ENCODE assay signal across 22 cellular contexts in genomic region chr2:217219141-217219505, GRCh38.
"Had no signal": no experiment of that assay in that cellular context is flagged by ENCODE, and none has a peak within 500 bp of the region (broad histone marks: within the 10 kb centered on the region; RNA-seq: fewer than 3 reads in every experiment).

No MANE protein-coding gene starts in this region.

- H3K4me2 ChIP-seq: neural progenitor cell had no signal

- ATAC-seq: activated naive CD4-positive, alpha-beta T cell treated with anti-CD3 and anti-CD28 coated beads, Interleukin-2, amount 50 U/mL, for 72 hours; activated T-cell treated with anti-CD3 and anti-CD28 coated beads, Interleukin-2, amount 50 U/mL, for 72 hours; esophagus mucosa; mucosa of descending colon; stimulated activated naive CD8-positive, alpha-beta T cell treated with anti-CD3 and anti-CD28 coated beads, Interleukin-15, amount 100 ng/mL, for 72 hours had no signal

- H3K9ac ChIP-seq: neural progenitor cell had no signal

- DNase-seq: activated B cell treated with CpG ODN at 0.5 μM for 24 hours; activated CD4-positive, alpha-beta T cell treated with anti-CD3 and anti-CD28 coated beads, Interleukin-2, amount 10 ng/mL, durations not matched to agents 7 days and 5 days; activated gamma-delta T cell treated with Interleukin-2 at 50 U/mL for 16 hours; activated T-cell treated with anti-CD3 and anti-CD28 coated beads, Interleukin-2, amount 50 U/mL, for 72 hours; adrenal gland; effector CD8-positive, alpha-beta T cell; immature natural killer cell; mucosa of descending colon; naive thymus-derived CD4-positive, alpha-beta T cell; right cardiac atrium; stimulated activated naive CD8-positive, alpha-beta T cell treated with anti-CD3 and anti-CD28 coated beads, Interleukin-15, amount 100 ng/mL, for 72 hours; transverse colon; uterus had no signal

- H3K9me3 ChIP-seq: adrenal gland, mucosa of descending colon, prostate gland, suprapubic skin, transverse colon, uterus had no signal

- H3K27me3 ChIP-seq: adrenal gland, neural progenitor cell, suprapubic skin, transverse colon, uterus had no signal

- H3K27ac Mint-ChIP-seq: activated B cell treated with CpG ODN at 0.5 μM for 24 hours; activated CD4-positive, alpha-beta T cell treated with anti-CD3 and anti-CD28 coated beads, Interleukin-2, amount 10 ng/mL, durations not matched to agents 7 days and 5 days; activated naive CD4-positive, alpha-beta T cell treated with anti-CD3 and anti-CD28 coated beads, Interleukin-2, amount 50 U/mL, for 72 hours; activated T-cell treated with anti-CD3 and anti-CD28 coated beads, Interleukin-2, amount 50 U/mL, for 72 hours; dendritic cell treated with granulocyte-macrophage colony-stimulating factor and Interleukin-4, amounts not matched to agents 40 ng/mL and 50 ng/mL, for 4 days; immature natural killer cell; naive thymus-derived CD4-positive, alpha-beta T cell; neural progenitor cell; T-helper 2 cell treated with Interferon-gamma antibody and Interleukin-4, amounts not matched to agents 5 μg/mL and 100 μg/mL, for 36 hours had no signal

- H3K4me3 ChIP-seq: adrenal gland, cardiac muscle cell, mucosa of descending colon, neural progenitor cell, prostate gland, suprapubic skin, transverse colon, uterus had no signal

- H3K36me3 ChIP-seq: adrenal gland, cardiac muscle cell, neural progenitor cell, prostate gland, suprapubic skin, transverse colon, uterus had no signal

- H3K9me3 Mint-ChIP-seq: dendritic cell treated with granulocyte-macrophage colony-stimulating factor and Interleukin-4, amounts not matched to agents 40 ng/mL and 50 ng/mL, for 4 days; immature natural killer cell; neural progenitor cell had no signal

- H3K4me1 ChIP-seq: neural progenitor cell, prostate gland, uterus had no signal

- H3K27ac ChIP-seq: cardiac muscle cell, neural progenitor cell, prostate gland, suprapubic skin, transverse colon had no signal

- FAIRE-seq: TTC549 had no signal

- H2AFZ ChIP-seq: neural progenitor cell had no signal

- H3K36me3 Mint-ChIP-seq: immature natural killer cell, neural progenitor cell had no signal

- H3K4me3 Mint-ChIP-seq: activated B cell treated with CpG ODN at 0.5 μM for 24 hours; activated CD4-positive, alpha-beta T cell treated with anti-CD3 and anti-CD28 coated beads, Interleukin-2, amount 10 ng/mL, durations not matched to agents 7 days and 5 days; activated T-cell treated with anti-CD3 and anti-CD28 coated beads, Interleukin-2, amount 50 U/mL, for 72 hours; dendritic cell treated with granulocyte-macrophage colony-stimulating factor and Interleukin-4, amounts not matched to agents 40 ng/mL and 50 ng/mL, for 4 days; immature natural killer cell; naive thymus-derived CD4-positive, alpha-beta T cell; neural progenitor cell; stimulated activated naive CD8-positive, alpha-beta T cell treated with anti-CD3 and anti-CD28 coated beads, Interleukin-15, amount 100 ng/mL, for 72 hours; T-helper 2 cell treated with Interferon-gamma antibody and Interleukin-4, amounts not matched to agents 5 μg/mL and 100 μg/mL, for 36 hours had no signal
